2 cellular contexts compared by ENCODE assay signal in the genomic region with DNA sequence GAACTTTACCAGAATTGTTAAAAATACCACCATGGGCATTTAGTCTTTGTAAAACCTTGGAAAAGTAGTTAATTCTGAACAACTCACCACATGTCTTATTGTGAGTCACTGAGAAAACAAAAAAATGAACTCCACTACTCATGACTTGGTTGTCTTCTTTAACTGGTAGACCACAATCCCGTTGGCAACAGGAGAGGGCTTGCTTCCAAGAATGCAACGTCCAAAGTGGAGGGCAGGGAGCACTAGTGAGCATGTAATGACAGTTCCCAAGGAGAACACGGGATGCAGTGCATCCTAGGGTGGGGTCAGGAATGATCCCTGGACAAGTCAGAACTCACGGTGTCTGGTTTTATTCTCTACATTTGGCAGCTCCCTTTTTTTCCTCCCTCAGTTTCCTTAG.
TF ChIP-seq lines count a peak whose summit lies in the region.

No MANE protein-coding gene starts in this region.

TF ChIP-seq in IMR-90, 13 proteins besides CTCF, POLR2A, EP300 and RAD21 (continued from another document):
- TF ChIP-seq, protein P1, sequence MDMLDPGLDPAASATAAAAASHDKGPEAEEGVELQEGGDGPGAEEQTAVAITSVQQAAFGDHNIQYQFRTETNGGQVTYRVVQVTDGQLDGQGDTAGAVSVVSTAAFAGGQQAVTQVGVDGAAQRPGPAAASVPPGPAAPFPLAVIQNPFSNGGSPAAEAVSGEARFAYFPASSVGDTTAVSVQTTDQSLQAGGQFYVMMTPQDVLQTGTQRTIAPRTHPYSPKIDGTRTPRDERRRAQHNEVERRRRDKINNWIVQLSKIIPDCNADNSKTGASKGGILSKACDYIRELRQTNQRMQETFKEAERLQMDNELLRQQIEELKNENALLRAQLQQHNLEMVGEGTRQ (IDR thresholded peaks at IDR 0.05; ENCODE audit: low read depth, low read length), result peak; percentile 12; the same call in 1 of the 2 replicates
- no peak for TF ChIP-seq FOS (IDR thresholded peaks at IDR 0.05; ENCODE audit: low read depth, low read length)
- TF ChIP-seq CEBPB (IDR thresholded peaks at IDR 0.05; ENCODE audit: low read depth, low read length), result no peak
- TF ChIP-seq BHLHE40 (IDR thresholded peaks at IDR 0.05; ENCODE audit: low read depth, low read length), result peak; percentile 19; the same call in 1 of the 2 replicates
- peak; percentile 36 for TF ChIP-seq SMC3 (IDR thresholded peaks at IDR 0.05; ENCODE audit: low read depth, low read length)
- TF ChIP-seq RCOR1 (IDR thresholded peaks at IDR 0.05; ENCODE audit: insufficient replicate concordance, low read length), result no peak
- no peak for TF ChIP-seq MAFK (IDR thresholded peaks at IDR 0.05; ENCODE audit: low read depth, low read length)
- no peak for TF ChIP-seq NFE2L2 (IDR thresholded peaks at IDR 0.05; ENCODE audit: low read depth, low read length)
- TF ChIP-seq RFX5 (IDR thresholded peaks at IDR 0.05; ENCODE audit: low read depth, low read length), result no peak
- TF ChIP-seq MXI1 (IDR thresholded peaks at IDR 0.05; ENCODE audit: borderline replicate concordance, low read depth, low read length), result no peak
- TF ChIP-seq MAZ (IDR thresholded peaks at IDR 0.05; ENCODE audit: borderline replicate concordance, low read depth, low read length), result no peak
TF ChIP-seq in IMR-90: peak in this region for 3.

TF ChIP-seq in liver, 16 proteins besides CTCF, POLR2A, EP300 and RAD21 (continued from another document):
- TF ChIP-seq FOXA2 (IDR thresholded peaks at IDR 0.05), result no peak
- TF ChIP-seq HNF4A (conservative IDR thresholded peaks at IDR 0.05), result peak; percentile 72 to 84
- peak in 1 of 2 donors; percentile 16 for TF ChIP-seq JUND (IDR thresholded peaks at IDR 0.05)
- peak; percentile 38 for TF ChIP-seq ZBTB33 (IDR thresholded peaks at IDR 0.05)
- TF ChIP-seq GABPA (IDR thresholded peaks at IDR 0.05 in 1 of 2, conservative IDR thresholded peaks at IDR 0.05 in 1 of 2), result no peak
- TF ChIP-seq EGR1 (IDR thresholded peaks at IDR 0.05; ENCODE audit: low read depth in 2 of 2), result no peak
- TF ChIP-seq ATF3 (IDR thresholded peaks at IDR 0.05), result no peak
- no peak for TF ChIP-seq NR2F2 (IDR thresholded peaks at IDR 0.05)
- peak; percentile 40 for TF ChIP-seq SP1 (IDR thresholded peaks at IDR 0.05)
- TF ChIP-seq FOXA1 (IDR thresholded peaks at IDR 0.05), result no peak
- no peak for TF ChIP-seq HNF4G (IDR thresholded peaks at IDR 0.05)
